ENCODE assay signal across 10 cellular contexts in genomic region chr11:94734563-94735275, GRCh38. TPM values are rescaled to one million over a fixed set of nuclear protein-coding genes. Genes with fewer than 3 reads are reported as not detected.
DNase-seq lines count a peak whose midpoint lies in the region; ATAC-seq, FAIRE-seq and TF ChIP-seq lines count a peak whose summit lies in the region.
"Had no signal": no experiment of that assay in that cellular context is flagged by ENCODE, and none has a peak within 500 bp of the region (broad histone marks: within the 10 kb centered on the region; RNA-seq: fewer than 3 reads in every experiment).

No MANE protein-coding gene starts in this region.

- H3K9ac ChIP-seq in IMR-90 (ENCODE audit: low read depth, low read length) (no peak overlapping the region), SK-N-MC (ENCODE audit: insufficient read length) (no peak overlapping the region), keratinocyte (ENCODE audit: control insufficient read depth, extremely low read depth, insufficient read depth, low read length) (no peak overlapping the region)

- no peak for TF ChIP-seq POLR2A in IMR-90 (IDR thresholded peaks at IDR 0.05; ENCODE audit: low read depth, low read length)

- POLR2A ChIA-PET in IMR-90 (lab: Charles Lee; ENCODE audit: unreplicated experiment), result no interaction called here

- no peak for ATAC-seq in IMR-90 (ENCODE audit: low read depth)
- ATAC-seq in HG03025 (IDR thresholded peaks at IDR 0.05; ENCODE audit: low FRiP score, unreplicated experiment), result no peak

- in situ Hi-C loops in IMR-90 (cut with MboI; ENCODE audit: low sequenced_read_pairs), result no loop called here

- DNase-seq in IMR-90, result no peak
- DNase-seq in SK-N-MC (ENCODE audit: low read depth, low spot score), result no peak
- DNase-seq in keratinocyte (ENCODE audit: low read depth, low spot score), result no peak
- no peak for DNase-seq in GM19239 (ENCODE audit: insufficient read length, low spot score)
- no peak for DNase-seq in effector memory CD4-positive, alpha-beta T cell
- DNase-seq: amygdala, NCI-H2081, transverse colon had no signal

- no peak overlapping the region for H3K14ac ChIP-seq in IMR-90 (replicated peaks; ENCODE audit: low read depth, low read length)

- H3K27ac ChIP-seq in IMR-90 (ENCODE audit: insufficient read depth, low read length), result no peak overlapping the region
- no peak overlapping the region for H3K27ac ChIP-seq in SK-N-MC
- H3K27ac ChIP-seq in keratinocyte (ENCODE audit: control insufficient read depth, insufficient read depth, low read length), result peak overlapping the region; percentile 2
- H3K27ac ChIP-seq in effector memory CD4-positive, alpha-beta T cell (ENCODE audit: insufficient read depth, low read length, poor library complexity, severe bottlenecking), result no peak overlapping the region
- H3K27ac ChIP-seq: transverse colon had no signal

- H3K4me2 ChIP-seq in IMR-90 (ENCODE audit: low read depth, low read length), result no peak overlapping the region
- H3K4me2 ChIP-seq in keratinocyte (ENCODE audit: control insufficient read depth, extremely low read depth, insufficient read depth, low read depth, low read length), result peak overlapping the region; percentile 42

- no peak overlapping the region for H4K91ac ChIP-seq in IMR-90 (ENCODE audit: insufficient read depth, low read depth, low read length)

- H2BK5ac ChIP-seq in IMR-90 (ENCODE audit: low read depth, low read length, poor library complexity, severe bottlenecking), result no peak overlapping the region

- H4K20me1 ChIP-seq in IMR-90 (ENCODE audit: insufficient read depth, low read length) (no peaks in the 10 kb centered on the region), keratinocyte (ENCODE audit: control insufficient read depth, extremely low read depth, insufficient read depth, low read length) (no peaks in the 10 kb centered on the region)

- peak overlapping the region; percentile 69; the same call in 1 of the 2 replicates for H2AK5ac ChIP-seq in IMR-90 (ENCODE audit: low read depth, low read length)

- peak overlapping the region; percentile 26; the same call in 1 of the 2 replicates for H3K4ac ChIP-seq in IMR-90 (ENCODE audit: low read depth, low read length)

- H3K36me3 ChIP-seq in IMR-90 (ENCODE audit: control insufficient read depth, insufficient read depth, low read length), result no peaks in the 10 kb centered on the region
- no peaks in the 10 kb centered on the region for H3K36me3 ChIP-seq in SK-N-MC (ENCODE audit: insufficient read depth, low read length)
- peaks cover 18 to 42% of the 10 kb centered on the region in 2 experiments for H3K36me3 ChIP-seq in keratinocyte (ENCODE audit: control insufficient read depth in 2 of 2, extremely low read depth in 1 of 2, insufficient read depth in 2 of 2, low read length in 2 of 2)
- H3K36me3 ChIP-seq in effector memory CD4-positive, alpha-beta T cell (ENCODE audit: control insufficient read depth, insufficient read depth, low read length), result no peaks in the 10 kb centered on the region
- H3K36me3 ChIP-seq: transverse colon had no signal

- no TSS peak for BruUV-seq in IMR-90 (replicated peaks; lab: Mats Ljungman, UMichigan)

- TF ChIP-seq RAD21 in IMR-90 (IDR thresholded peaks at IDR 0.05; ENCODE audit: low read length), result no peak

- no peak for TF ChIP-seq CTCF in IMR-90 (conservative IDR thresholded peaks at IDR 0.05; ENCODE audit: low read depth, low read length)
- no peak for TF ChIP-seq CTCF in keratinocyte (optimal IDR thresholded peaks at IDR 0.05 in 1 of 3, IDR thresholded peaks at IDR 0.05 in 1 of 3, conservative IDR thresholded peaks at IDR 0.05 in 1 of 3; ENCODE audit: extremely low read depth in 1 of 3, insufficient read depth in 2 of 3, low read length in 3 of 3)

- intact Hi-C loops in IMR-90 (cut with micrococcal nuclease), result no loop called here

- 0 out of 2 replicates have a peak overlapping the region, but pooled peaks have one; percentile 28 for H3K23ac ChIP-seq in IMR-90 (ENCODE audit: low read depth, low read length)

- H2BK20ac ChIP-seq in IMR-90 (ENCODE audit: low read depth, low read length), result no peak overlapping the region

- CTCF ChIA-PET in IMR-90 (lab: Yijun Ruan, JAX), result interaction anchor here (0.6 to 1.0 kb wide), 2 partner anchors 19 to 1031 kb away, joined by 3 to 4 read pairs; no protein-coding TSS in a partner anchor

- H3K79me1 ChIP-seq in IMR-90 (ENCODE audit: low read depth in 1 of 2, low read length in 2 of 2), result no peaks in the 10 kb centered on the region

- peaks cover 19% of the 10 kb centered on the region for H3K4me1 ChIP-seq in IMR-90 (ENCODE audit: control insufficient read depth, insufficient read depth, low read length)
- peaks cover 81% of the 10 kb centered on the region for H3K4me1 ChIP-seq in keratinocyte (ENCODE audit: control insufficient read depth, extremely low read depth, insufficient read depth, low read length)
- H3K4me1 ChIP-seq in effector memory CD4-positive, alpha-beta T cell (ENCODE audit: control insufficient read depth, insufficient read depth, low read length, poor library complexity, severe bottlenecking), result no peaks in the 10 kb centered on the region
- H3K4me1 ChIP-seq: transverse colon had no signal

- H2BK120ac ChIP-seq in IMR-90 (ENCODE audit: low read depth, low read length), result 0 out of 2 replicates have a peak overlapping the region, but pooled peaks have one; percentile 1

- no peak overlapping the region for H2AK9ac ChIP-seq in IMR-90 (replicated peaks; ENCODE audit: low read depth, low read length, poor library complexity)

- H3K9me1 ChIP-seq in IMR-90 (ENCODE audit: insufficient read depth, low read length), result peaks cover 17% of the 10 kb centered on the region
- H3K9me1 ChIP-seq in keratinocyte (ENCODE audit: control insufficient read depth, extremely low read depth, insufficient read depth, low read length), result peaks cover 2% of the 10 kb centered on the region

- no peak overlapping the region for H4K5ac ChIP-seq in IMR-90 (ENCODE audit: low read depth, low read length)

- dilution Hi-C loops in IMR-90 (cut with HindIII; ENCODE audit: low sequenced_read_pairs, unreplicated experiment), result no loop called here
- dilution Hi-C loops in keratinocyte (cut with MboI; ENCODE audit: extremely low pct_ligation_motif_present, low sequenced_read_pairs), result no loop called here

- H2AFZ ChIP-seq in IMR-90 (replicated peaks; ENCODE audit: low read length, poor library complexity) (no peak overlapping the region), keratinocyte (ENCODE audit: control insufficient read depth, low read length) (no peak overlapping the region)

- peak; percentile 80 for FAIRE-seq in G401.6 (lab: Jason Lieb, UNC)
- FAIRE-seq in keratinocyte (lab: Jason Lieb, UNC), result peak; percentile 74
- FAIRE-seq in GM19239 (lab: Jason Lieb, UNC), result no peak

- no peak overlapping the region for H4K8ac ChIP-seq in IMR-90 (ENCODE audit: low read depth in 2 of 2, low read length in 2 of 2)

- H3K18ac ChIP-seq in IMR-90 (ENCODE audit: low read depth, low read length), result no peak overlapping the region

- H3K79me2 ChIP-seq in keratinocyte (ENCODE audit: control insufficient read depth, insufficient read depth, low read length), result peaks cover 71% of the 10 kb centered on the region

- peak overlapping the region; percentile 48; the same call in 1 of the 3 replicates for H2BK15ac ChIP-seq in IMR-90 (ENCODE audit: low read depth, low read length)

- WGBS in IMR-90 (ENCODE audit: extremely low coverage in 2 of 2, insufficient read length in 1 of 2), 2 experiments, result 100% methylated on average over 2 of the region's 4 CpGs; no CpG with 5 or more reads in 1 of the 2 experiments

- no peaks in the 10 kb centered on the region for H3K9me3 ChIP-seq in IMR-90 (ENCODE audit: control insufficient read depth, insufficient read depth, low read length)
- H3K9me3 ChIP-seq in SK-N-MC (ENCODE audit: low read depth, low read length), result no peaks in the 10 kb centered on the region
- H3K9me3 ChIP-seq in keratinocyte (ENCODE audit: control insufficient read depth, low read depth, low read length), result no peaks in the 10 kb centered on the region
- H3K9me3 ChIP-seq in effector memory CD4-positive, alpha-beta T cell (ENCODE audit: control insufficient read depth, low read length), result no peaks in the 10 kb centered on the region
- H3K9me3 ChIP-seq: transverse colon had no signal

- H3K4me3 ChIP-seq in IMR-90 (ENCODE audit: insufficient read depth, low read depth, low read length) (no peak overlapping the region), SK-N-MC (peak overlapping the region; percentile 27; the same call in 1 of the 2 replicates), keratinocyte (ENCODE audit: control insufficient read depth in 2 of 3, extremely low read depth in 1 of 3, insufficient read depth in 2 of 3, low read depth in 1 of 3, low read length in 3 of 3) (no peak overlapping the region)
- H3K4me3 ChIP-seq in effector memory CD4-positive, alpha-beta T cell (ENCODE audit: insufficient read depth, low read depth, low read length, poor library complexity, severe bottlenecking), result no peak overlapping the region
- H3K4me3 ChIP-seq: transverse colon had no signal

- H3K56ac ChIP-seq in IMR-90 (ENCODE audit: extremely low read depth, insufficient read depth, low read length), result no peak overlapping the region

- H3K27me3 ChIP-seq in IMR-90 (ENCODE audit: control insufficient read depth, insufficient read depth, low read length), result no peaks in the 10 kb centered on the region
- no peaks in the 10 kb centered on the region for H3K27me3 ChIP-seq in keratinocyte (ENCODE audit: control insufficient read depth, extremely low read depth, insufficient read depth, low read length)
- H3K27me3 ChIP-seq in effector memory CD4-positive, alpha-beta T cell (replicated peaks; ENCODE audit: control insufficient read depth, insufficient read depth, low read length, poor library complexity, severe bottlenecking), result no peaks in the 10 kb centered on the region

TF ChIP-seq in IMR-90, 13 proteins besides CTCF, POLR2A, EP300 and RAD21:
- TF ChIP-seq MXI1 (IDR thresholded peaks at IDR 0.05; ENCODE audit: borderline replicate concordance, low read depth, low read length) (no peak), SMC3 (IDR thresholded peaks at IDR 0.05; ENCODE audit: low read depth, low read length) (no peak), FOS (IDR thresholded peaks at IDR 0.05; ENCODE audit: low read depth, low read length) (no peak)
TF ChIP-seq in IMR-90: peak in this region for 0.

RNA-seq across cellular contexts. Expression of gene AMOTL1, which starts 33.4 kb away (rescaled TPM):
- total RNA-seq in IMR-90 (2012; rRNA removed), result 49.5 and 58.6 TPM in 2 replicates
- 18.4 and 18.6 TPM in 2 replicates for polyA plus RNA-seq in IMR-90 (2012; rRNA removed)
- polyA plus RNA-seq in IMR-90 (2012; cell fraction: cytosol; rRNA removed), result 7.3 and 11.0 TPM in 2 replicates
- polyA plus RNA-seq in IMR-90 (2012; cell fraction: nucleus; rRNA removed; ENCODE audit: low replicate concordance), result 12.2 and 20.9 TPM in 2 replicates
- 62.4 to 110 TPM (median 86.5 TPM) in 3 replicates for polyA plus RNA-seq in keratinocyte
- polyA plus RNA-seq in keratinocyte (2011; ENCODE audit: low read depth), result 28.9 TPM
- polyA plus RNA-seq in keratinocyte (2011; cell fraction: cytosol; rRNA removed), result 58.9 and 89.6 TPM in 2 replicates
- polyA plus RNA-seq in keratinocyte (2011; cell fraction: nucleus; rRNA removed), result 149 and 163 TPM in 2 replicates
- polyA plus RNA-seq in keratinocyte (2012; ENCODE audit: low replicate concordance), result 31.6 and 98.4 TPM in 2 replicates
- polyA minus RNA-seq in keratinocyte, result 140 to 193 TPM (median 155 TPM) in 3 replicates
- 103 TPM for polyA minus RNA-seq in keratinocyte (2011; cell fraction: cytosol; rRNA and poly(A)+ RNA removed)
- 195 and 328 TPM in 2 replicates for polyA minus RNA-seq in keratinocyte (2011; cell fraction: nucleus; rRNA and poly(A)+ RNA removed)
